Comparison of ENCODE assay signal across 20 cellular contexts in the genomic region with DNA sequence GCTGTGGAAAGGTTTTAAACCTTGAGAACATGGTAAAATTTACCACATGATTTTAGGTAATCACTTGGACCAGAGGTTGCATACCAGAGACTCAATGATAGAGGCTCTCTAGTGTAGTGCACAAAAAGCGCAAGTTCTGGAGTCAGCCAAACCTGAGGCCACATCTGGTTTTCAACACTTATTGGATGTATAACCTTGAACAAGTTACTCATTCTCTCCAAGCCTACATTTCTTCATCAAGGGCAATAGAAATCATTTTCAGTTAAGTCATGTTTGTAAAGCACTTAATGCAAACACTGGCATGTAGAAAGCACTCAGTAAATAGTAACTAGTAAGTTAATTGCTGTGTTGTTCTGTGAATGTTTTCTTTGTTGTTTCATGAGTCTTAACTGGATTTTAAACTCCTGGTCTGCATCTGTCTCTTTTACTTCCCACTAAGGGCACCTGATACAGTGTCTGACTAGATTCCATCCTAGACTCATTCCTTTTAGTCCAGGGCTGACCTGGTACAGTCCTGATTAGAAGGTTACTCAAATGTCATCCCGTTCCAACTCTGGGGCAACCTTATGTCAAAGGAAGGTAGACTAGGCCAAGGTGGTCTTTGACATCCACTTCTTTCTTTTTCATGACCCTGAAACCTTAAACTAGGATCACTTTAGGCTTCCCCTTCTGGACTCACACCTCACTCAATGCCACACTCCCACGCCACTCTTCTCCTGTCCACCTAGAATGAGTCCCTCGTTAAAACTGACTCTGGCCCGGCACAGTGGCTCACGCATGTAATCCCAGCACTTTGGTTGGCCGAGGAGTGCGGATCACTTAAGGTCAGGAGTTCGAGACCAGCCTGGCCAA.
"Had no signal": no experiment of that assay in that cellular context is flagged by ENCODE, and none has a peak within 500 bp of the region (broad histone marks: within the 10 kb centered on the region; RNA-seq: fewer than 3 reads in every experiment).

No MANE protein-coding gene starts in this region.

- H3K9me3 ChIP-seq: body of pancreas, tibial artery, uterus had no signal

- H3K9ac ChIP-seq: neural progenitor cell, parathyroid adenoma had no signal

- H3K36me3 Mint-ChIP-seq: naive B cell, neural progenitor cell had no signal

- H3K79me2 ChIP-seq: parathyroid adenoma had no signal

- H3K9me3 Mint-ChIP-seq: naive B cell had no signal

- H3K27me3 ChIP-seq: body of pancreas, neural progenitor cell, tibial artery, uterus had no signal

- FAIRE-seq: colon, endometrium had no signal

- H3K4me3 ChIP-seq: body of pancreas, lung, neural progenitor cell, tibial artery, uterus had no signal

- H3K4me2 ChIP-seq: neural progenitor cell had no signal

- H3K4me3 Mint-ChIP-seq: activated naive CD4-positive, alpha-beta T cell treated with anti-CD3 and anti-CD28 coated beads, Interleukin-2, amount 50 U/mL, for 24 hours; naive B cell; neural progenitor cell; stimulated activated naive B cell treated with anti-CD40 and anti-IgM and Interleukin-4, amounts not matched to agents 10 μg/mL and 1 μg/mL and 100 μg/mL, for 72 hours had no signal

- H3K27ac ChIP-seq: body of pancreas, neural progenitor cell, parathyroid adenoma, tibial artery, uterus had no signal

- H3K4me1 ChIP-seq: body of pancreas, neural progenitor cell, parathyroid adenoma, tibial artery, uterus had no signal

- H3K27me3 Mint-ChIP-seq: activated naive CD4-positive, alpha-beta T cell treated with anti-CD3 and anti-CD28 coated beads, Interleukin-2, amount 50 U/mL, for 24 hours; naive B cell; stimulated activated naive B cell treated with anti-CD40 and anti-IgM and Interleukin-4, amounts not matched to agents 10 μg/mL and 1 μg/mL and 100 μg/mL, for 72 hours had no signal

- DNase-seq: activated CD4-positive, alpha-beta T cell treated with anti-CD3 and anti-CD28 coated beads, Interleukin-2, amount 50 U/mL, for 48 hours; activated CD4-positive, CD25-positive, alpha-beta regulatory T cell; activated effector memory CD4-positive, alpha-beta T cell treated with anti-CD3 and anti-CD28 coated beads, Interleukin-2, amount 50 U/mL, for 16 hours; amygdala; body of pancreas; caudate nucleus; foreskin fibroblast; naive B cell; retina; stimulated activated CD4-positive, alpha-beta T cell treated with anti-CD3 and anti-CD28 coated beads, Interleukin-2, amount 100 ng/mL, for 48 hours; stimulated activated naive B cell treated with anti-CD40 and anti-IgM and Interleukin-4, amounts not matched to agents 10 μg/mL and 1 μg/mL and 100 μg/mL, for 72 hours; SW 1271; tibial artery; uterus had no signal

- H2AFZ ChIP-seq: neural progenitor cell, parathyroid adenoma had no signal

- H3K4me1 Mint-ChIP-seq: neural progenitor cell had no signal

- H3K36me3 ChIP-seq: neural progenitor cell, tibial artery, uterus had no signal

- H3K27ac Mint-ChIP-seq: activated naive CD4-positive, alpha-beta T cell treated with anti-CD3 and anti-CD28 coated beads, Interleukin-2, amount 50 U/mL, for 24 hours; neural progenitor cell; stimulated activated naive B cell treated with anti-CD40 and anti-IgM and Interleukin-4, amounts not matched to agents 10 μg/mL and 1 μg/mL and 100 μg/mL, for 72 hours had no signal

- ATAC-seq: body of pancreas; stimulated activated naive B cell treated with anti-CD40 and anti-IgM and Interleukin-4, amounts not matched to agents 10 μg/mL and 1 μg/mL and 100 μg/mL, for 72 hours had no signal
